ENCODE assay signal across 1 cellular context in the genomic region with DNA sequence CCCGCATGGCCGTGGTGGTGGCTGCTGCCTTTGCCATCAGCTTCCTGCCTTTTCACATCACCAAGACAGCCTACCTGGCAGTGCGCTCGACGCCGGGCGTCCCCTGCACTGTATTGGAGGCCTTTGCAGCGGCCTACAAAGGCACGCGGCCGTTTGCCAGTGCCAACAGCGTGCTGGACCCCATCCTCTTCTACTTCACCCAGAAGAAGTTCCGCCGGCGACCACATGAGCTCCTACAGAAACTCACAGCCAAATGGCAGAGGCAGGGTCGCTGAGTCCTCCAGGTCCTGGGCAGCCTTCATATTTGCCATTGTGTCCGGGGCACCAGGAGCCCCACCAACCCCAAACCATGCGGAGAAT.
TF ChIP-seq lines count a peak whose summit lies in the region.

No MANE protein-coding gene starts in this region.

TF ChIP-seq in IMR-90, 13 proteins besides CTCF, POLR2A, EP300 and RAD21:
- TF ChIP-seq CEBPB (IDR thresholded peaks at IDR 0.05; ENCODE audit: low read depth, low read length) (no peak), SMC3 (IDR thresholded peaks at IDR 0.05; ENCODE audit: low read depth, low read length) (no peak), FOS (IDR thresholded peaks at IDR 0.05; ENCODE audit: low read depth, low read length) (no peak)
